30 cellular contexts compared by ENCODE assay signal in genomic region chr6:134533991-134534390, GRCh38.
DNase-seq lines count a peak whose midpoint lies in the region; ATAC-seq, FAIRE-seq and TF ChIP-seq lines count a peak whose summit lies in the region.
"Had no signal": no experiment of that assay in that cellular context is flagged by ENCODE, and none has a peak within 500 bp of the region (broad histone marks: within the 10 kb centered on the region; RNA-seq: fewer than 3 reads in every experiment).

No MANE protein-coding gene starts in this region.

- no peak for TF ChIP-seq POLR2A in right lobe of liver (IDR thresholded peaks at IDR 0.05)
- no peak for TF ChIP-seq POLR2A in HepG2 (IDR thresholded peaks at IDR 0.05; ENCODE audit: insufficient read depth in 1 of 2, low read depth in 2 of 2, low read length in 2 of 2)

- peak in 3 of 4 donors; percentile 29 to 53 (median 52) for ATAC-seq in right lobe of liver
- ATAC-seq in HepG2 = no peak
- peak in 4 of 8 donors; percentile 40 to 71 (median 64) for ATAC-seq in heart right ventricle
- ATAC-seq: gastroesophageal sphincter, GM23338 had no signal

- POLR2A ChIA-PET in HepG2 (lab: Yijun Ruan, JAX) = no interaction called here
- POLR2A ChIA-PET in Caco-2 (lab: Charles Lee) = no interaction called here

- H3K4me3 Mint-ChIP-seq in Caco-2 (ENCODE audit: unreplicated experiment) = no peak overlapping the region
- H3K4me3 Mint-ChIP-seq: activated CD4-positive, alpha-beta memory T cell treated with anti-CD3 and anti-CD28 coated beads, Interleukin-2, amount 10 ng/mL, durations not matched to agents 7 days and 5 days; activated T-helper 17 cell treated with anti-CD3 and anti-CD28 coated beads, Interleukin-2, amount 50 U/mL, for 72 hours; CD4-positive, alpha-beta T cell; GM23338; neural progenitor cell had no signal

- in situ Hi-C loops in HepG2 (cut with HindIII; ENCODE audit: extremely low pct_ligation_motif_present, low pct_unique_long_range_greater_than_20kb) = no loop called here

- CTCF ChIA-PET in HepG2 (lab: Yijun Ruan, JAX; ENCODE audit: low intra/inter-chr PET ratio, low total read pairs) = no interaction called here
- CTCF ChIA-PET in Caco-2 (lab: Charles Lee) = no interaction called here

- H3K27me3 ChIP-seq in right lobe of liver (no peaks in the 10 kb centered on the region), HepG2 (ENCODE audit: control insufficient read depth in 1 of 2, insufficient read depth in 2 of 2, low read length in 2 of 2) (no peaks in the 10 kb centered on the region), heart right ventricle (no peaks in the 10 kb centered on the region), mesenchymal stem cell (ENCODE audit: control insufficient read depth in 1 of 2, insufficient read depth in 1 of 2, low read length in 2 of 2) (no peaks in the 10 kb centered on the region), Caco-2 (replicated peaks; ENCODE audit: control insufficient read depth, insufficient read depth, low read length) (no peaks in the 10 kb centered on the region), tibial artery (no peaks in the 10 kb centered on the region)
- H3K27me3 ChIP-seq: cardiac muscle cell, gastroesophageal sphincter, neural progenitor cell had no signal

- H3K36me3 ChIP-seq in right lobe of liver (no peaks in the 10 kb centered on the region), HepG2 (replicated peaks in 1 of 2; ENCODE audit: control insufficient read depth in 1 of 2, insufficient read depth in 2 of 2, low read length in 2 of 2) (no peaks in the 10 kb centered on the region), heart right ventricle (no peaks in the 10 kb centered on the region), mesenchymal stem cell (ENCODE audit: control insufficient read depth in 1 of 2, insufficient read depth in 2 of 2, low read depth in 1 of 2, low read length in 2 of 2) (no peaks in the 10 kb centered on the region), Caco-2 (ENCODE audit: control insufficient read depth, insufficient read depth, low read length) (no peaks in the 10 kb centered on the region), tibial artery (no peaks in the 10 kb centered on the region)
- H3K36me3 ChIP-seq: cardiac muscle cell, gastroesophageal sphincter, neural progenitor cell, thoracic aorta had no signal

- H3K9ac ChIP-seq in HepG2 (ENCODE audit: insufficient read depth, low read depth, low read length) = no peak overlapping the region
- no peak overlapping the region for H3K9ac ChIP-seq in mesenchymal stem cell (ENCODE audit: low read length)
- H3K9ac ChIP-seq: neural progenitor cell had no signal

- H3K27me3 Mint-ChIP-seq in Caco-2 (ENCODE audit: insufficient read depth, unreplicated experiment) = no peaks in the 10 kb centered on the region
- H3K27me3 Mint-ChIP-seq: activated CD4-positive, alpha-beta memory T cell treated with anti-CD3 and anti-CD28 coated beads, Interleukin-2, amount 10 ng/mL, durations not matched to agents 7 days and 5 days; activated T-helper 17 cell treated with anti-CD3 and anti-CD28 coated beads, Interleukin-2, amount 50 U/mL, for 72 hours; CD4-positive, alpha-beta T cell had no signal

- H2AFZ ChIP-seq in HepG2 (ENCODE audit: low read length) (no peak overlapping the region), mesenchymal stem cell (ENCODE audit: low read depth, low read length) (no peak overlapping the region)
- H2AFZ ChIP-seq: GM23338, neural progenitor cell had no signal

- no peak overlapping the region for H2BK5ac ChIP-seq in mesenchymal stem cell (ENCODE audit: low read depth, low read length, poor library complexity, severe bottlenecking)

- H4K8ac ChIP-seq in mesenchymal stem cell (ENCODE audit: low read length) = no peak overlapping the region

- H3K4me1 ChIP-seq in right lobe of liver (peaks cover 0 to 17% (median 3%) of the 10 kb centered on the region in 4 donors), HepG2 (ENCODE audit: insufficient read depth, low read length) (peaks cover 20% of the 10 kb centered on the region), heart right ventricle (peaks cover 0 to 45% (median 21%) of the 10 kb centered on the region in 9 donors), mesenchymal stem cell (ENCODE audit: control insufficient read depth, insufficient read depth, low read depth, low read length) (peaks cover 5% of the 10 kb centered on the region), Caco-2 (peaks cover 17% of the 10 kb centered on the region), tibial artery (no peaks in the 10 kb centered on the region)
- H3K4me1 ChIP-seq: gastroesophageal sphincter had no signal

- WGBS in right lobe of liver (ENCODE audit: insufficient coverage, low coverage, low lambda C conversion rate, missing lambda C conversion rate) = 95% methylated on average over 2 of the region's 3 CpGs
- WGBS in HepG2 (ENCODE audit: low lambda C conversion rate) = 77% methylated on average over 3 of the region's 3 CpGs
- WGBS in heart right ventricle, 2 donors = 73 to 76% methylated on average over 3 of the region's 3 CpGs
- 98% methylated on average over 3 of the region's 3 CpGs for WGBS in mesenchymal stem cell

- no peak overlapping the region for H3K4ac ChIP-seq in mesenchymal stem cell (ENCODE audit: low read depth in 1 of 2, low read length in 2 of 2)

- peaks cover 16% of the 10 kb centered on the region for H3K4me1 Mint-ChIP-seq in Caco-2 (ENCODE audit: low read depth, unreplicated experiment)

- H3K9me3 Mint-ChIP-seq in Caco-2 (ENCODE audit: unreplicated experiment) = peaks cover 10% of the 10 kb centered on the region
- H3K9me3 Mint-ChIP-seq: activated T-helper 17 cell treated with anti-CD3 and anti-CD28 coated beads, Interleukin-2, amount 50 U/mL, for 72 hours; GM23338; neural progenitor cell had no signal

- H4K20me1 ChIP-seq in HepG2 (ENCODE audit: insufficient read depth, low read length) = no peaks in the 10 kb centered on the region

- H3K9me3 ChIP-seq in right lobe of liver (no peaks in the 10 kb centered on the region), HepG2 (ENCODE audit: low read length) (no peaks in the 10 kb centered on the region), heart right ventricle (no peaks in the 10 kb centered on the region), mesenchymal stem cell (ENCODE audit: control insufficient read depth, low read length) (no peaks in the 10 kb centered on the region), Caco-2 (no peaks in the 10 kb centered on the region), tibial artery (no peaks in the 10 kb centered on the region)
- H3K9me3 ChIP-seq: gastroesophageal sphincter, thoracic aorta had no signal

- no peak overlapping the region for H3K23ac ChIP-seq in mesenchymal stem cell (ENCODE audit: low read length in 2 of 2)

- no peaks in the 10 kb centered on the region for H3K79me1 ChIP-seq in mesenchymal stem cell (replicated peaks; ENCODE audit: low read length, poor library complexity, severe bottlenecking)

- DNase-seq in right lobe of liver (no peak), HepG2 (ENCODE audit: low spot score) (no peak), heart right ventricle (no peak), mesenchymal stem cell (no peak), urothelium cell line (ENCODE audit: low spot score) (no peak), NOMO-1 (lab: John Stamatoyannopoulos, UW; ENCODE audit: unreplicated experiment in 2 of 2) (no peak), Caco-2 (no peak), tibial artery (no peak)
- DNase-seq: activated CD4-positive, alpha-beta memory T cell treated with anti-CD3 and anti-CD28 coated beads, Interleukin-2, amount 10 ng/mL, durations not matched to agents 7 days and 5 days; activated CD4-positive, CD25-positive, alpha-beta regulatory T cell treated with anti-CD3 and anti-CD28 coated beads, Interleukin-2, amount 50 U/mL, for 72 hours; AML-193; CD4-positive, alpha-beta T cell; DMS 273 treated with DMSO at 0.1 percent for 48 hours; EL; NCI-H1092 treated with DMSO at 0.1 percent for 48 hours; NCI-H187 treated with DMSO at 0.1 percent for 48 hours; NCI-H226; posterior cingulate gyrus; stimulated activated naive CD8-positive, alpha-beta T cell treated with anti-CD3 and anti-CD28 coated beads, Interleukin-15, Interleukin-2, amounts not matched to agents 100 U/mL and 50 U/mL, for 24 hours; T-helper 2 cell had no signal

- H3K4me2 ChIP-seq in HepG2 (ENCODE audit: low read depth, low read length) (no peak overlapping the region), mesenchymal stem cell (ENCODE audit: low read length, poor library complexity, severe bottlenecking) (no peak overlapping the region)
- H3K4me2 ChIP-seq: GM23338, neural progenitor cell had no signal

- peak overlapping the region; percentile 9 for H2AK5ac ChIP-seq in mesenchymal stem cell (ENCODE audit: low read length, severe bottlenecking)

- TF ChIP-seq CTCF in right lobe of liver (IDR thresholded peaks at IDR 0.05) (no peak), HepG2 (CRISPR knock-in tag; IDR thresholded peaks at IDR 0.05) (no peak), heart right ventricle (IDR thresholded peaks at IDR 0.05) (no peak), Caco-2 (IDR thresholded peaks at IDR 0.05; ENCODE audit: insufficient read depth in 1 of 2, low read depth in 1 of 2, low read length in 1 of 2, severe bottlenecking in 1 of 2, unreplicated experiment in 1 of 2) (no peak), tibial artery (IDR thresholded peaks at IDR 0.05) (no peak)

- FAIRE-seq in HepG2 (lab: Jason Lieb, UNC) (no peak), urothelium cell line (lab: Jason Lieb, UNC) (peak; percentile 32)
- FAIRE-seq: A204.1, endometrium, GM12891 had no signal

- TF ChIP-seq EP300 in HepG2 (IDR thresholded peaks at IDR 0.05; ENCODE audit: low read depth in 2 of 2, low read length in 2 of 2) (no peak), HepG2 (CRISPR knock-in tag; IDR thresholded peaks at IDR 0.05; ENCODE audit: borderline replicate concordance) (no peak)

- H3K4me3 ChIP-seq in right lobe of liver (no peak overlapping the region), HepG2 (replicated peaks in 1 of 3; ENCODE audit: insufficient read depth in 1 of 3, low read depth in 2 of 3, low read length in 3 of 3) (no peak overlapping the region), heart right ventricle (no peak overlapping the region), mesenchymal stem cell (ENCODE audit: insufficient read depth in 1 of 2, low read depth in 1 of 2, low read length in 2 of 2) (no peak overlapping the region), Caco-2 (ENCODE audit: low read depth, low read length) (no peak overlapping the region), tibial artery (no peak overlapping the region)
- H3K4me3 ChIP-seq: cardiac muscle cell, gastroesophageal sphincter, GM23338, lung, neural progenitor cell, thoracic aorta had no signal

- no peak for TF ChIP-seq RAD21 in HepG2 (CRISPR knock-in tag; IDR thresholded peaks at IDR 0.05)

- BruUV-seq in HepG2 (replicated peaks; lab: Mats Ljungman, UMichigan) = no TSS peak
- no TSS peak for BruUV-seq in Caco-2 (replicated peaks; lab: Mats Ljungman, UMichigan)

- H3K14ac ChIP-seq in mesenchymal stem cell (ENCODE audit: low read length in 2 of 2) = peak overlapping the region in 1 of 2 experiments; percentile 31

- intact Hi-C loops in right lobe of liver (cut with DNase I) (no loop called here), HepG2 (cut with micrococcal nuclease; ENCODE audit: unreplicated experiment) (no loop called here), heart right ventricle (cut with DNase I) (loop anchor here in 1 of 10 donors (5.0 kb wide), 1 partner anchor 357 kb away; no protein-coding TSS in a partner anchor), Caco-2 (cut with micrococcal nuclease; ENCODE audit: unreplicated experiment) (no loop called here), tibial artery (cut with DNase I; ENCODE audit: low total_unique reads) (no loop called here)

- H2BK15ac ChIP-seq in mesenchymal stem cell (ENCODE audit: low read depth, poor library complexity, severe bottlenecking) = peak overlapping the region; percentile 19

- no peak overlapping the region for H3K18ac ChIP-seq in mesenchymal stem cell (ENCODE audit: low read depth in 1 of 2, low read length in 2 of 2)

- peak overlapping the region in 1 of 2 experiments; percentile 63 for H2BK12ac ChIP-seq in mesenchymal stem cell (ENCODE audit: low read length in 2 of 2)

- no peaks in the 10 kb centered on the region for H3K36me3 Mint-ChIP-seq in Caco-2 (ENCODE audit: insufficient read depth, unreplicated experiment)
- H3K36me3 Mint-ChIP-seq: neural progenitor cell had no signal

- no peak overlapping the region for H3K27ac ChIP-seq in right lobe of liver
- no peak overlapping the region for H3K27ac ChIP-seq in HepG2 (ENCODE audit: extremely low read length, insufficient read depth, low read length)
- H3K27ac ChIP-seq in heart right ventricle = peak overlapping the region in 7 of 10 donors; percentile 6 to 60 (median 24)
- H3K27ac ChIP-seq in mesenchymal stem cell (ENCODE audit: low read length, poor library complexity, severe bottlenecking) = no peak overlapping the region
- H3K27ac ChIP-seq in tibial artery = no peak overlapping the region
- H3K27ac ChIP-seq: cardiac muscle cell, gastroesophageal sphincter, neural progenitor cell, thoracic aorta had no signal

- H4K91ac ChIP-seq in mesenchymal stem cell (ENCODE audit: low read length) = no peak overlapping the region

- no peaks in the 10 kb centered on the region for H3K79me2 ChIP-seq in HepG2 (ENCODE audit: insufficient read depth, low read length)

- H3K27ac Mint-ChIP-seq in Caco-2 (ENCODE audit: unreplicated experiment) = no peak overlapping the region
- H3K27ac Mint-ChIP-seq: activated CD4-positive, alpha-beta memory T cell treated with anti-CD3 and anti-CD28 coated beads, Interleukin-2, amount 10 ng/mL, durations not matched to agents 7 days and 5 days; GM23338; neural progenitor cell had no signal

- no peak overlapping the region for H2BK120ac ChIP-seq in mesenchymal stem cell (ENCODE audit: low read depth, low read length)

Comparison
In these comparisons a context has a peak if more than half of its experiments do, and no peak if none do; other contexts are left out.
1. H3K27ac ChIP-seq: peak in heart right ventricle (7 of 10); none in right lobe of liver (0 of 3), HepG2 (single experiment), mesenchymal stem cell (single experiment) and tibial artery (0 of 2).